10 cellular contexts compared by ENCODE assay signal in genomic region chr10:124125305-124126116, GRCh38. TPM values are rescaled to one million over a fixed set of nuclear protein-coding genes. Genes with fewer than 3 reads are reported as not detected.
DNase-seq lines count a peak whose midpoint lies in the region; ATAC-seq and TF ChIP-seq lines count a peak whose summit lies in the region.
"Had no signal": no experiment of that assay in that cellular context is flagged by ENCODE, and none has a peak within 500 bp of the region (broad histone marks: within the 10 kb centered on the region; RNA-seq: fewer than 3 reads in every experiment).

No MANE protein-coding gene starts in this region.

- peaks cover 7% of the 10 kb centered on the region for H3K36me3 Mint-ChIP-seq in endothelial cell (ENCODE audit: low read depth, unreplicated experiment)
- no peaks in the 10 kb centered on the region for H3K36me3 Mint-ChIP-seq in progenitor cell of endocrine pancreas (ENCODE audit: insufficient read depth)

- H3K9me3 Mint-ChIP-seq in endothelial cell (ENCODE audit: unreplicated experiment) (no peaks in the 10 kb centered on the region), progenitor cell of endocrine pancreas (ENCODE audit: low read depth) (no peaks in the 10 kb centered on the region)
- H3K9me3 Mint-ChIP-seq: activated T-helper 2 cell treated with anti-CD3 and anti-CD28 coated beads, Interferon-gamma antibody, Interleukin-2, Interleukin-4, amounts not matched to agents 10 μg/mL and 5 μg/mL and 100 μg/mL, durations not matched to agents 14 hours and 24 hours and 36 hours had no signal

- H3K4me1 Mint-ChIP-seq in endothelial cell (ENCODE audit: unreplicated experiment) (peaks cover 22% of the 10 kb centered on the region), progenitor cell of endocrine pancreas (ENCODE audit: low read depth) (no peaks in the 10 kb centered on the region)

- ATAC-seq in GM18909 (IDR thresholded peaks at IDR 0.05; ENCODE audit: poor library complexity, unreplicated experiment) (no peak), HG03159 (IDR thresholded peaks at IDR 0.05; ENCODE audit: unreplicated experiment) (no peak)

- H3K27me3 Mint-ChIP-seq in endothelial cell (ENCODE audit: unreplicated experiment) (peaks cover 4% of the 10 kb centered on the region), progenitor cell of endocrine pancreas (peaks cover 6% of the 10 kb centered on the region)

- H3K27ac Mint-ChIP-seq in endothelial cell (ENCODE audit: unreplicated experiment) (no peak overlapping the region), progenitor cell of endocrine pancreas (no peak overlapping the region)
- H3K27ac Mint-ChIP-seq: activated T-helper 2 cell treated with anti-CD3 and anti-CD28 coated beads, Interferon-gamma antibody, Interleukin-2, Interleukin-4, amounts not matched to agents 10 μg/mL and 5 μg/mL and 100 μg/mL, durations not matched to agents 14 hours and 24 hours and 36 hours had no signal

- TF ChIP-seq CTCF in endothelial cell (IDR thresholded peaks at IDR 0.05; ENCODE audit: unreplicated experiment): peak; percentile 49
- peak; percentile 54 for TF ChIP-seq CTCF in progenitor cell of endocrine pancreas (IDR thresholded peaks at IDR 0.05; ENCODE audit: unreplicated experiment)

- DNase-seq in DMS53 (lab: John Stamatoyannopoulos, UW) (peak; percentile 31), DMS53 treated with DMSO at 0.1 percent for 48 hours (lab: John Stamatoyannopoulos, UW; ENCODE audit: unreplicated experiment) (no peak), NCI-H526 treated with DMSO at 0.1 percent for 48 hours (lab: John Stamatoyannopoulos, UW) (peak; percentile 3), endothelial cell (ENCODE audit: low spot score) (no peak), progenitor cell of endocrine pancreas (ENCODE audit: low spot score, unreplicated experiment) (no peak), glomerular visceral epithelial cell (ENCODE audit: extremely low spot score) (no peak)
- DNase-seq: NCI-H748 treated with DMSO at 0.1 percent for 48 hours had no signal

- no peak overlapping the region for H3K4me3 Mint-ChIP-seq in endothelial cell (ENCODE audit: unreplicated experiment)
- H3K4me3 Mint-ChIP-seq in progenitor cell of endocrine pancreas (ENCODE audit: low read depth): no peak overlapping the region

RNA-seq across cellular contexts. Expression of gene CHST15, which starts 32.1 kb away (rescaled TPM):
- total RNA-seq in endothelial cell (ENCODE audit: unreplicated experiment): 148 TPM
- total RNA-seq in progenitor cell of endocrine pancreas: 7.9 and 8.1 TPM in 2 replicates
- total RNA-seq: activated T-helper 2 cell treated with anti-CD3 and anti-CD28 coated beads, Interferon-gamma antibody, Interleukin-2, Interleukin-4, amounts not matched to agents 10 μg/mL and 5 μg/mL and 100 μg/mL, durations not matched to agents 14 hours and 24 hours and 36 hours had no signal

Comparison
In these comparisons a context has a peak if more than half of its experiments do, and no peak if none do; other contexts are left out.
1. DNase-seq: peak in DMS53 (single experiment) and NCI-H526 treated with DMSO at 0.1 percent for 48 hours (single experiment); none in DMS53 treated with DMSO at 0.1 percent for 48 hours (single experiment), endothelial cell (single experiment), progenitor cell of endocrine pancreas (single experiment) and glomerular visceral epithelial cell (single experiment).
2. RNA of gene CHST15, which starts 32.1 kb away (total RNA-seq): 148 TPM in endothelial cell (single experiment); 7.9 to 8.1 TPM in progenitor cell of endocrine pancreas; every median in the first group is over 10 times any median in the second.